Comparison of ENCODE assay signal across 27 cellular contexts in genomic region chr7:46208635-46209525, GRCh38.
DNase-seq lines count a peak whose midpoint lies in the region; ATAC-seq and TF ChIP-seq lines count a peak whose summit lies in the region.
"Had no signal": no experiment of that assay in that cellular context is flagged by ENCODE, and none has a peak within 500 bp of the region (broad histone marks: within the 10 kb centered on the region; RNA-seq: fewer than 3 reads in every experiment).

No MANE protein-coding gene starts in this region.

- no peaks in the 10 kb centered on the region for H3K36me3 ChIP-seq in SK-N-SH (replicated peaks in 1 of 2; ENCODE audit: control insufficient read depth in 1 of 2, insufficient read depth in 2 of 2, low read length in 1 of 2)
- H3K36me3 ChIP-seq: gastroesophageal sphincter, upper lobe of left lung had no signal

- H3K4me1 Mint-ChIP-seq in nephron progenitor cell = peaks cover 25% of the 10 kb centered on the region
- H3K4me1 Mint-ChIP-seq: naive B cell; stimulated activated effector memory CD8-positive, alpha-beta T cell treated with anti-CD3 and anti-CD28 coated beads, Interleukin-12 subunit alpha, Interleukin-12 subunit beta, amount 100 ng/mL, for 72 hours had no signal

- CTCF ChIA-PET in SK-N-SH (lab: Yijun Ruan, JAX) = no interaction called here

- no peaks in the 10 kb centered on the region for H3K9me3 ChIP-seq in SK-N-SH
- H3K9me3 ChIP-seq: gastroesophageal sphincter, upper lobe of left lung had no signal

- H3K4me2 ChIP-seq in SK-N-SH = no peak overlapping the region

- DNase-seq in SK-N-SH (no peak), dermis blood vessel endothelial cell (peak; percentile 55), nephron progenitor cell (no peak), NCI-H446 (lab: John Stamatoyannopoulos, UW) (no peak), GM13977 (ENCODE audit: low spot score) (no peak)
- DNase-seq in stimulated activated CD4-positive, alpha-beta T cell treated with anti-CD3 and anti-CD28 coated beads, Interleukin-4, amount 100 ng/mL, for 24 hours = no peak
- DNase-seq: 8988T; activated CD4-positive, alpha-beta T cell treated with anti-CD3 and anti-CD28 coated beads for 36 hours; activated CD8-positive, alpha-beta T cell treated with anti-CD3 and anti-CD28 coated beads, Interleukin-2, amount 10 ng/mL, durations not matched to agents 7 days and 5 days; activated T-cell treated with anti-CD3 and anti-CD28 coated beads for 4 hours; anterior cingulate cortex; CD4-positive, CD25-positive, alpha-beta regulatory T cell; cortex of kidney; H7; Kasumi-1; naive B cell; NCI-H146; stimulated activated CD4-positive, alpha-beta T cell treated with anti-CD3 and anti-CD28 coated beads, Interleukin-2, amount 100 ng/mL, for 48 hours; substantia nigra; T-helper 17 cell; upper lobe of left lung had no signal

- H3K4me3 ChIP-seq in SK-N-SH (ENCODE audit: low read depth in 2 of 2, low read length in 1 of 2) = no peak overlapping the region
- H3K4me3 ChIP-seq: gastroesophageal sphincter, SK-N-MC, upper lobe of left lung had no signal

- in situ Hi-C loops in GM13977 (cut with MboI; ENCODE audit: low pct_unique_long_range_greater_than_20kb, low sequenced_read_pairs, unreplicated experiment) = no loop called here

- no peaks in the 10 kb centered on the region for H4K20me1 ChIP-seq in SK-N-SH (ENCODE audit: insufficient read depth)

- no peak overlapping the region for H3K4me3 Mint-ChIP-seq in nephron progenitor cell
- H3K4me3 Mint-ChIP-seq: activated CD4-positive, alpha-beta T cell treated with anti-CD3 and anti-CD28 coated beads for 36 hours; activated CD8-positive, alpha-beta T cell treated with anti-CD3 and anti-CD28 coated beads, Interleukin-2, amount 10 ng/mL, durations not matched to agents 7 days and 5 days; activated naive CD8-positive, alpha-beta T cell; CD4-positive, CD25-positive, alpha-beta regulatory T cell; naive B cell; stimulated activated effector memory CD8-positive, alpha-beta T cell treated with anti-CD3 and anti-CD28 coated beads, Interleukin-12 subunit alpha, Interleukin-12 subunit beta, amount 100 ng/mL, for 72 hours; T-helper 17 cell had no signal

- no peaks in the 10 kb centered on the region for H3K36me3 Mint-ChIP-seq in nephron progenitor cell (ENCODE audit: low read depth)
- H3K36me3 Mint-ChIP-seq: activated naive CD8-positive, alpha-beta T cell; CD4-positive, CD25-positive, alpha-beta regulatory T cell; naive B cell; stimulated activated effector memory CD8-positive, alpha-beta T cell treated with anti-CD3 and anti-CD28 coated beads, Interleukin-12 subunit alpha, Interleukin-12 subunit beta, amount 100 ng/mL, for 72 hours had no signal

- H3K9ac ChIP-seq in SK-N-SH = no peak overlapping the region

- TF ChIP-seq CTCF in SK-N-SH (IDR thresholded peaks at IDR 0.05) = no peak
- TF ChIP-seq CTCF in nephron progenitor cell (IDR thresholded peaks at IDR 0.05) = no peak
- no peak for TF ChIP-seq CTCF in GM13977 (IDR thresholded peaks at IDR 0.05; ENCODE audit: extremely low read depth, insufficient read depth, missing control alignments)

- no peak overlapping the region for H2AFZ ChIP-seq in SK-N-SH (ENCODE audit: low read depth)

- no peaks in the 10 kb centered on the region for H3K27me3 ChIP-seq in SK-N-SH (ENCODE audit: insufficient read depth)
- H3K27me3 ChIP-seq: gastroesophageal sphincter, upper lobe of left lung had no signal

- 74% methylated on average over 12 of the region's 12 CpGs for WGBS in SK-N-SH (ENCODE audit: low lambda C conversion rate)

- no peaks in the 10 kb centered on the region for H3F3A ChIP-seq in SK-N-SH (replicated peaks; ENCODE audit: insufficient read depth)

- no peak overlapping the region for H3K27ac ChIP-seq in SK-N-SH (ENCODE audit: low read depth in 2 of 2, low read length in 1 of 2)
- H3K27ac ChIP-seq: gastroesophageal sphincter, SK-N-MC, upper lobe of left lung had no signal

- ATAC-seq in SK-N-SH treated with all-trans-retinoic acid at 6 μM for 48 hours (peak; percentile 46), HG02571 (IDR thresholded peaks at IDR 0.05; ENCODE audit: unreplicated experiment) (no peak)
- ATAC-seq: activated CD4-positive, alpha-beta T cell treated with anti-CD3 and anti-CD28 coated beads for 36 hours; activated CD8-positive, alpha-beta T cell treated with anti-CD3 and anti-CD28 coated beads, Interleukin-2, amount 10 ng/mL, durations not matched to agents 7 days and 5 days; gastroesophageal sphincter; stimulated activated effector memory CD8-positive, alpha-beta T cell treated with anti-CD3 and anti-CD28 coated beads, Interleukin-12 subunit alpha, Interleukin-12 subunit beta, amount 100 ng/mL, for 72 hours; T-helper 17 cell had no signal

- POLR2A ChIA-PET in SK-N-SH (lab: Yijun Ruan, JAX) = no interaction called here

- H3K27me3 Mint-ChIP-seq in nephron progenitor cell (ENCODE audit: low read depth, poor library complexity) = peaks cover 6% of the 10 kb centered on the region
- H3K27me3 Mint-ChIP-seq: activated CD4-positive, alpha-beta T cell treated with anti-CD3 and anti-CD28 coated beads for 36 hours; T-helper 17 cell had no signal

- no peaks in the 10 kb centered on the region for H3K9me2 ChIP-seq in SK-N-SH

- H3K9me3 Mint-ChIP-seq in nephron progenitor cell = no peaks in the 10 kb centered on the region

- no peak for TF ChIP-seq RAD21 in SK-N-SH (IDR thresholded peaks at IDR 0.05; ENCODE audit: low read length)

- no peak for TF ChIP-seq EP300 in SK-N-SH (IDR thresholded peaks at IDR 0.05; ENCODE audit: borderline replicate concordance in 1 of 2, low read depth in 1 of 2, low read length in 1 of 2)

- H3K79me2 ChIP-seq in SK-N-SH (ENCODE audit: insufficient read depth) = no peaks in the 10 kb centered on the region

- H3K4me1 ChIP-seq in SK-N-SH (ENCODE audit: control insufficient read depth in 1 of 2, insufficient read depth in 2 of 2, low read depth in 1 of 2, low read length in 1 of 2) = no peaks in the 10 kb centered on the region
- H3K4me1 ChIP-seq: gastroesophageal sphincter, upper lobe of left lung had no signal

- H3K27ac Mint-ChIP-seq in nephron progenitor cell = peak overlapping the region; percentile 68
- H3K27ac Mint-ChIP-seq: activated CD4-positive, alpha-beta T cell treated with anti-CD3 and anti-CD28 coated beads for 36 hours; activated CD8-positive, alpha-beta T cell treated with anti-CD3 and anti-CD28 coated beads, Interleukin-2, amount 10 ng/mL, durations not matched to agents 7 days and 5 days; activated naive CD8-positive, alpha-beta T cell; CD4-positive, CD25-positive, alpha-beta regulatory T cell; naive B cell; stimulated activated effector memory CD8-positive, alpha-beta T cell treated with anti-CD3 and anti-CD28 coated beads, Interleukin-12 subunit alpha, Interleukin-12 subunit beta, amount 100 ng/mL, for 72 hours; T-helper 17 cell had no signal

TF ChIP-seq in SK-N-SH treated with all-trans-retinoic acid at 6 μM for 48 hours, 23 proteins besides CTCF, POLR2A, EP300 and RAD21:
- TF ChIP-seq ISL1 (CRISPR knock-in tag; IDR thresholded peaks at IDR 0.05) (no peak), POU6F1 (CRISPR knock-in tag; IDR thresholded peaks at IDR 0.05; ENCODE audit: borderline replicate concordance, low read depth) (no peak), ARNTL (CRISPR knock-in tag; IDR thresholded peaks at IDR 0.05; ENCODE audit: borderline replicate concordance, low read depth) (no peak)
TF ChIP-seq in SK-N-SH treated with all-trans-retinoic acid at 6 μM for 48 hours: peak in this region for 0.

TF ChIP-seq in SK-N-SH, 30 proteins besides CTCF, POLR2A, EP300 and RAD21:
- TF ChIP-seq FOXJ3 (CRISPR knock-in tag; IDR thresholded peaks at IDR 0.05) = no peak
- no peak for TF ChIP-seq MAX (IDR thresholded peaks at IDR 0.05; ENCODE audit: low read depth)
- no peak for TF ChIP-seq MEF2A (IDR thresholded peaks at IDR 0.05; ENCODE audit: borderline replicate concordance, low read depth)
- TF ChIP-seq EZH2phosphoT487 (IDR thresholded peaks at IDR 0.05; ENCODE audit: borderline replicate concordance, low read depth) = no peak
- no peak for TF ChIP-seq SIN3A (IDR thresholded peaks at IDR 0.05; ENCODE audit: borderline replicate concordance, low read depth, low read length)
- no peak for TF ChIP-seq ELF1 (IDR thresholded peaks at IDR 0.05)
- no peak for TF ChIP-seq TCF12 (IDR thresholded peaks at IDR 0.05)
- TF ChIP-seq FOXM1 (IDR thresholded peaks at IDR 0.05; ENCODE audit: low read depth) = no peak
- TF ChIP-seq TAF1 (IDR thresholded peaks at IDR 0.05; ENCODE audit: borderline replicate concordance, low read depth, low read length) = no peak
- TF ChIP-seq GATA2 (CRISPR knock-in tag; IDR thresholded peaks at IDR 0.05) = no peak
- TF ChIP-seq POLR2AphosphoS5 (IDR thresholded peaks at IDR 0.05; ENCODE audit: low read depth, low read length) = no peak
- no peak for TF ChIP-seq RFX5 (IDR thresholded peaks at IDR 0.05; ENCODE audit: low read length)
- no peak for TF ChIP-seq FOSL2 (IDR thresholded peaks at IDR 0.05; ENCODE audit: borderline replicate concordance, low read depth)
- no peak for TF ChIP-seq PBX3 (IDR thresholded peaks at IDR 0.05)
- TF ChIP-seq CHD2 (IDR thresholded peaks at IDR 0.05; ENCODE audit: low read length, partially characterized antibody) = no peak
